Comparison of ENCODE assay signal across 1 cellular context in the genomic region with DNA sequence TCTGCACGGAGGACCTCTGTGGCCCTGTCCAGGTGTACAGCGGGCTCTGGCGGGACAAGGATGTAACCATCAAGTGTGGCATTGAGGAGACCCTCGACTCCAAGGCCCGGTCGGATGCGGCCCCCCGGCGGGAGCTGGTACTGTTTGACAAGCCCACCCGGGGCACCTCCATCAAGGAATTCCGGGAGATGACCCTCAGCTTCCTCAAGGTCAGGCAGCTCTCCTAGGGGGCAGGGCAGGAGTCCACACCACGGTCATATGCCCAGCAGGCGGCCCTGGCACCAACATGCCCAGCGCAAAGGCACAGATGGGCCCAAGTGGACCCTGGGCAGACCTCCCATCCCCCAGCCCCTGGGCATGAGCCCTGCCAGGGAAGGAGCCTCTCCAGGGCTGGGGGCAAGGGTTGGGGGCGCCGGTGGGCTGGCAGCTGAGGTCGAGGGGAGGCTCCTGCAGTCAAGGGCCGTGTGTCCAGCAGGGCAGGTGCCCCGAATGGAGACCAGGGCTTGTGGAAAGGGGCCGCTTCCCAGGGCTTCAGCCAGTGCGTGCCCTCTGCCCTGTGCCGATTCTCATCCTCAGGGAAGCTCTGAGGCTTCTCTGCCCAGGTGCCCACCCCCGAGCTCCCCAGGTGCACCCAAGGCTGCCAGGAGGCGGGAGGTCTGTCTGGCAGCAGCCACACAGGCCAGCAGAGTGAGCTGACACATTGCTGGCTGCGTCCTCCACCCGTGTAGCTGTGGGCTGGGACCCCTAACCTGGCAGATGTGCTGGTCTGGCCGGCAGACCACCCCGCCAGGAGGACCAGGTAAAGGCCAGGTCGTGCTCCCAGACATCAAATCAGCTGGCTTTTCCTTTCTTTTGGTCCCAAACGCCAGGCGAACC.
TF ChIP-seq lines count a peak whose summit lies in the region.

No MANE protein-coding gene starts in this region.

TF ChIP-seq in IMR-90, 13 proteins besides CTCF, POLR2A, EP300 and RAD21:
- no peak for TF ChIP-seq FOS (IDR thresholded peaks at IDR 0.05; ENCODE audit: low read depth, low read length)
- TF ChIP-seq CEBPB (IDR thresholded peaks at IDR 0.05; ENCODE audit: low read depth, low read length): no peak
- TF ChIP-seq, protein P1, sequence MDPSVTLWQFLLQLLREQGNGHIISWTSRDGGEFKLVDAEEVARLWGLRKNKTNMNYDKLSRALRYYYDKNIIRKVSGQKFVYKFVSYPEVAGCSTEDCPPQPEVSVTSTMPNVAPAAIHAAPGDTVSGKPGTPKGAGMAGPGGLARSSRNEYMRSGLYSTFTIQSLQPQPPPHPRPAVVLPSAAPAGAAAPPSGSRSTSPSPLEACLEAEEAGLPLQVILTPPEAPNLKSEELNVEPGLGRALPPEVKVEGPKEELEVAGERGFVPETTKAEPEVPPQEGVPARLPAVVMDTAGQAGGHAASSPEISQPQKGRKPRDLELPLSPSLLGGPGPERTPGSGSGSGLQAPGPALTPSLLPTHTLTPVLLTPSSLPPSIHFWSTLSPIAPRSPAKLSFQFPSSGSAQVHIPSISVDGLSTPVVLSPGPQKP (IDR thresholded peaks at IDR 0.05; ENCODE audit: borderline replicate concordance, low read depth, low read length): no peak
- TF ChIP-seq, protein P2, sequence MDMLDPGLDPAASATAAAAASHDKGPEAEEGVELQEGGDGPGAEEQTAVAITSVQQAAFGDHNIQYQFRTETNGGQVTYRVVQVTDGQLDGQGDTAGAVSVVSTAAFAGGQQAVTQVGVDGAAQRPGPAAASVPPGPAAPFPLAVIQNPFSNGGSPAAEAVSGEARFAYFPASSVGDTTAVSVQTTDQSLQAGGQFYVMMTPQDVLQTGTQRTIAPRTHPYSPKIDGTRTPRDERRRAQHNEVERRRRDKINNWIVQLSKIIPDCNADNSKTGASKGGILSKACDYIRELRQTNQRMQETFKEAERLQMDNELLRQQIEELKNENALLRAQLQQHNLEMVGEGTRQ (IDR thresholded peaks at IDR 0.05; ENCODE audit: low read depth, low read length): no peak
- TF ChIP-seq RCOR1 (IDR thresholded peaks at IDR 0.05; ENCODE audit: insufficient replicate concordance, low read length): no peak
- TF ChIP-seq SMC3 (IDR thresholded peaks at IDR 0.05; ENCODE audit: low read depth, low read length): no peak
- no peak for TF ChIP-seq MXI1 (IDR thresholded peaks at IDR 0.05; ENCODE audit: borderline replicate concordance, low read depth, low read length)
- TF ChIP-seq RFX5 (IDR thresholded peaks at IDR 0.05; ENCODE audit: low read depth, low read length): no peak
- TF ChIP-seq MAFK (IDR thresholded peaks at IDR 0.05; ENCODE audit: low read depth, low read length): no peak
- no peak for TF ChIP-seq NFE2L2 (IDR thresholded peaks at IDR 0.05; ENCODE audit: low read depth, low read length)
- TF ChIP-seq MAZ (IDR thresholded peaks at IDR 0.05; ENCODE audit: borderline replicate concordance, low read depth, low read length): no peak
- no peak for TF ChIP-seq BHLHE40 (IDR thresholded peaks at IDR 0.05; ENCODE audit: low read depth, low read length)
